In genomic region chr16:67537270-67537635, GRCh38 we compare ENCODE assay signal across 1 cellular context.
TF ChIP-seq lines count a peak whose summit lies in the region.

No MANE protein-coding gene starts in this region.

TF ChIP-seq in IMR-90, 13 proteins besides CTCF, POLR2A, EP300 and RAD21:
- TF ChIP-seq FOS (IDR thresholded peaks at IDR 0.05; ENCODE audit: low read depth, low read length), result peak; percentile 27; the same call in 1 of the 2 replicates
- no peak for TF ChIP-seq RCOR1 (IDR thresholded peaks at IDR 0.05; ENCODE audit: insufficient replicate concordance, low read length)
- peak; percentile 86; the same call in 1 of the 2 replicates for TF ChIP-seq MAZ (IDR thresholded peaks at IDR 0.05; ENCODE audit: borderline replicate concordance, low read depth, low read length)
